Comparison of ENCODE assay signal across 28 cellular contexts in genomic region chr17:37317867-37318266, GRCh38. TPM values are rescaled to one million over a fixed set of nuclear protein-coding genes. Genes with fewer than 3 reads are reported as not detected.
"Had no signal": no experiment of that assay in that cellular context is flagged by ENCODE, and none has a peak within 500 bp of the region (broad histone marks: within the 10 kb centered on the region; RNA-seq: fewer than 3 reads in every experiment).

No MANE protein-coding gene starts in this region.

- ATAC-seq: heart left ventricle; left lobe of liver; naive thymus-derived CD4-positive, alpha-beta T cell had no signal

- H3K27me3 Mint-ChIP-seq: naive thymus-derived CD4-positive, alpha-beta T cell had no signal

- DNase-seq: effector CD4-positive, alpha-beta T cell; heart left ventricle; hippocampal formation; kidney glomerular epithelial cell; mammary epithelial cell; naive thymus-derived CD4-positive, alpha-beta T cell; posterior cingulate gyrus; sigmoid colon; stimulated activated CD4-positive, alpha-beta T cell treated with anti-CD3 and anti-CD28 coated beads, Interleukin-2, amount 100 ng/mL, for 24 hours; stimulated activated CD4-positive, alpha-beta T cell treated with anti-CD3 and anti-CD28 coated beads, Interleukin-4, amount 100 ng/mL, for 4 hours; stimulated activated naive CD4-positive, alpha-beta T cell; stomach; substantia nigra; transverse colon had no signal

- H3K27ac ChIP-seq: coronary artery, heart left ventricle, right atrium auricular region, sigmoid colon, skin epidermis, stomach, thoracic aorta, transverse colon had no signal

- H3K4me3 Mint-ChIP-seq: naive thymus-derived CD4-positive, alpha-beta T cell; neural crest cell had no signal

- H3K9me3 Mint-ChIP-seq: naive thymus-derived CD4-positive, alpha-beta T cell; neural crest cell had no signal

- H3K27ac Mint-ChIP-seq: naive thymus-derived CD4-positive, alpha-beta T cell had no signal

RNA-seq across cellular contexts. Expression of gene C17orf78, which starts 57.9 kb away (rescaled TPM):
- total RNA-seq: dermis microvascular lymphatic vessel endothelial cell; frontal cortex; glomerular endothelial cell; heart left ventricle; left lobe of liver; lower leg skin; mammary epithelial cell; mesenteric fat pad; mononuclear cell; naive thymus-derived CD4-positive, alpha-beta T cell; neural crest cell; osteocyte; right atrium auricular region; sigmoid colon; stomach; thoracic aorta; transverse colon; ureter had no signal
